12 cellular contexts compared by ENCODE assay signal in the genomic region with DNA sequence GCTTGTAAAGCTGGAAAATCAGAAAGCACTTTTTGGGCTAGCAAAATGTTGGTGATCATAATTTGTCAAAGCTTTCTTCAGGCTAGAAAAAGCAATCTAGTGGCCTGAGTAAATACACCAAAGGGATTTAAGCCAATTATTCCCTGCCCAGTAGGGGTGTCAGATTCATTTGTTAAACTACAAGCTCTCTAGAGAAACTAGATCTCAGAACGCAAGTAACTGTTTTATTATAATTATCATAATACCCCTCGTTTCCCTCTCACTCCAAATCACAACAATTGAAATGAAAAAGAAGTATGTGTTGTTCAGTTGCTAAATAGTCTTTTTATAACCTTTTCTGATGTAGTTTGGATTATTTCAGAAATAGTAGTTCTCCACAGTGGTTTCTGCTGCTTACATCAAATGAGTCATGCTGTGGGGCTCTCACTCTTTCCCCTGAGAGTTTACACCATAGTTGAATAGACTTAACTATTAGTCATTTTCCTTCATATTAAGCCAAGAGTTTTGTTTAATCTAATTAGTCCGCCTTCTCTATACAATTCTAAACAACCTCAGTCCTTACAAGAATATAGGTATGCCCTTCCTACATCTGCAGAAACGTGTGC.
DNase-seq lines count a peak whose midpoint lies in the region; ATAC-seq and TF ChIP-seq lines count a peak whose summit lies in the region.
"Had no signal": no experiment of that assay in that cellular context is flagged by ENCODE, and none has a peak within 500 bp of the region (broad histone marks: within the 10 kb centered on the region; RNA-seq: fewer than 3 reads in every experiment).

No MANE protein-coding gene starts in this region.

- H3K27me3 ChIP-seq in Caco-2 (replicated peaks; ENCODE audit: control insufficient read depth, insufficient read depth, low read length) (no peaks in the 10 kb centered on the region), neural progenitor cell (no peaks in the 10 kb centered on the region)

- H3K9ac ChIP-seq in neural progenitor cell = no peak overlapping the region

- H3K36me3 ChIP-seq in Caco-2 (ENCODE audit: control insufficient read depth, insufficient read depth, low read length) (no peaks in the 10 kb centered on the region), neural progenitor cell (no peaks in the 10 kb centered on the region)
- H3K36me3 ChIP-seq: prostate gland had no signal

- H3F3A ChIP-seq in neural progenitor cell (ENCODE audit: low read depth) = peaks cover 32% of the 10 kb centered on the region

- CTCF ChIA-PET in Caco-2 (lab: Charles Lee) = interaction anchor here (0.6 kb wide), 1 partner anchor 1892 kb away, joined by 4 read pairs; no protein-coding TSS in a partner anchor

- no peak for ATAC-seq in GM19467 (IDR thresholded peaks at IDR 0.05; ENCODE audit: unreplicated experiment)

- no peaks in the 10 kb centered on the region for H3K36me3 Mint-ChIP-seq in Caco-2 (ENCODE audit: insufficient read depth, unreplicated experiment)
- H3K36me3 Mint-ChIP-seq in neural progenitor cell = peaks cover 10% of the 10 kb centered on the region

- H3K9me3 ChIP-seq in Caco-2 (no peaks in the 10 kb centered on the region), neural progenitor cell (ENCODE audit: low read depth) (no peaks in the 10 kb centered on the region)
- H3K9me3 ChIP-seq: prostate gland had no signal

- H3K4me1 ChIP-seq in Caco-2 (no peaks in the 10 kb centered on the region), neural progenitor cell (peaks cover 35% of the 10 kb centered on the region)
- H3K4me1 ChIP-seq: prostate gland had no signal

- H3K4me3 ChIP-seq in Caco-2 (ENCODE audit: low read depth, low read length) (no peak overlapping the region), epithelial cell of esophagus (ENCODE audit: low read length) (no peak overlapping the region), neural progenitor cell (no peak overlapping the region)
- H3K4me3 ChIP-seq: lung, prostate gland had no signal

- H4K20me1 ChIP-seq in neural progenitor cell (ENCODE audit: low read depth) = peaks cover 18% of the 10 kb centered on the region

- H3K79me2 ChIP-seq in neural progenitor cell (ENCODE audit: low read depth) = peaks cover 36% of the 10 kb centered on the region

- H3K27ac Mint-ChIP-seq in Caco-2 (ENCODE audit: unreplicated experiment) (peak overlapping the region; percentile 69), neural progenitor cell (peak overlapping the region; percentile 36)

- H3K9me3 Mint-ChIP-seq in Caco-2 (ENCODE audit: unreplicated experiment) (no peaks in the 10 kb centered on the region), neural progenitor cell (peaks cover 3% of the 10 kb centered on the region)

- peaks cover 4% of the 10 kb centered on the region for H3K4me1 Mint-ChIP-seq in Caco-2 (ENCODE audit: low read depth, unreplicated experiment)
- H3K4me1 Mint-ChIP-seq in neural progenitor cell = peaks cover 61% of the 10 kb centered on the region

- peak overlapping the region; percentile 62 for H3K27ac ChIP-seq in neural progenitor cell
- H3K27ac ChIP-seq: prostate gland had no signal

- POLR2A ChIA-PET in Caco-2 (lab: Charles Lee) = no interaction called here

- intact Hi-C loops in Caco-2 (cut with micrococcal nuclease; ENCODE audit: unreplicated experiment) = no loop called here

- no peak overlapping the region for H3K4me3 Mint-ChIP-seq in Caco-2 (ENCODE audit: unreplicated experiment)
- H3K4me3 Mint-ChIP-seq in neural progenitor cell = peak overlapping the region; percentile 14

- DNase-seq in Caco-2 (no peak), NCI-H69 (lab: John Stamatoyannopoulos, UW) (peak; percentile 83), epithelial cell of esophagus (ENCODE audit: low read depth) (peak; percentile 0), neural progenitor cell (ENCODE audit: low spot score) (peak; percentile 53), midbrain (lab: John Stamatoyannopoulos, UW) (no peak), NCI-H128 (lab: John Stamatoyannopoulos, UW; ENCODE audit: unreplicated experiment) (no peak), putamen (ENCODE audit: low spot score) (no peak)
- DNase-seq: foreskin melanocyte, trophoblast cell had no signal

- H3K4me2 ChIP-seq in neural progenitor cell = peak overlapping the region; percentile 20

- H2AFZ ChIP-seq in neural progenitor cell (replicated peaks) = no peak overlapping the region

- no TSS peak for BruUV-seq in Caco-2 (replicated peaks; lab: Mats Ljungman, UMichigan)

- no peak for TF ChIP-seq CTCF in Caco-2 (IDR thresholded peaks at IDR 0.05; ENCODE audit: insufficient read depth in 1 of 2, low read depth in 1 of 2, low read length in 1 of 2, severe bottlenecking in 1 of 2, unreplicated experiment in 1 of 2)
- no peak for TF ChIP-seq CTCF in epithelial cell of esophagus (IDR thresholded peaks at IDR 0.05; ENCODE audit: insufficient read depth, low read depth, low read length, missing control alignments)
- no peak for TF ChIP-seq CTCF in neural progenitor cell (IDR thresholded peaks at IDR 0.05)

- H3K27me3 Mint-ChIP-seq in Caco-2 (ENCODE audit: insufficient read depth, unreplicated experiment) = no peaks in the 10 kb centered on the region
- no peaks in the 10 kb centered on the region for H3K27me3 Mint-ChIP-seq in neural progenitor cell (ENCODE audit: insufficient read depth, low read depth)

Comparison
In these comparisons a context has a peak if more than half of its experiments do, and no peak if none do; other contexts are left out.
1. DNase-seq: peak in NCI-H69 (single experiment), epithelial cell of esophagus (single experiment) and neural progenitor cell (single experiment); none in Caco-2 (0 of 2), midbrain (single experiment), NCI-H128 (single experiment) and putamen (single experiment).